9 cellular contexts compared by ENCODE assay signal in the genomic region with DNA sequence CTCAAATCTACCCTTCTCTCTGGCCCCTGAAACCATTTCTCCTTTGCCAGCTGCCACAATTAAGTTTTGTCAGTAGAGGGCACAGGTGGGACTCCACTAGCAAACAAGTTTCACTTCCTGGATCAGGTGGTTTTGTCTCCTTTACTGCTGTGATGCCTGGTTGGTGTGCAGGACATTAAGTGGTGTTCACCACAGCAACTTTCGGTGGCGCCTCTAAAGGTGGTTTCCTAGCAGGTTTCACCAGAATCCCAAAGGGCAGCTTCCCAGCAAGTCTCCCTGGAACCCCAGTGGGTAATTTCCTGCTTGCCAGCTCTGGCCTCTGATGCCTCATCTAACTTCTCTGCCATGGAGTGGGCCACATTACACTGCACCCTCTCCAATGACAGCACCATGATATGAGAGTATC. TPM values are rescaled to one million over a fixed set of nuclear protein-coding genes. Genes with fewer than 3 reads are reported as not detected.
DNase-seq lines count a peak whose midpoint lies in the region; ATAC-seq and TF ChIP-seq lines count a peak whose summit lies in the region.
"Had no signal": no experiment of that assay in that cellular context is flagged by ENCODE, and none has a peak within 500 bp of the region (broad histone marks: within the 10 kb centered on the region; RNA-seq: fewer than 3 reads in every experiment).

No MANE protein-coding gene starts in this region.

- H3K27me3 ChIP-seq in right lobe of liver (no peaks in the 10 kb centered on the region), vagina (no peaks in the 10 kb centered on the region), ovary (no peaks in the 10 kb centered on the region)

- ATAC-seq in GM19328 (IDR thresholded peaks at IDR 0.05; ENCODE audit: unreplicated experiment) (peak; percentile 97), HG03139 (IDR thresholded peaks at IDR 0.05; ENCODE audit: unreplicated experiment) (peak; percentile 98), right lobe of liver (peak; percentile 26 to 74 (median 46))

- H3K4me1 ChIP-seq in right lobe of liver (no peaks in the 10 kb centered on the region), vagina (no peaks in the 10 kb centered on the region), ovary (ENCODE audit: insufficient read depth) (no peaks in the 10 kb centered on the region)

- TF ChIP-seq POLR2A in right lobe of liver (IDR thresholded peaks at IDR 0.05) (no peak), vagina (IDR thresholded peaks at IDR 0.05) (no peak), ovary (IDR thresholded peaks at IDR 0.05) (no peak)

- H3K36me3 ChIP-seq in right lobe of liver: peaks cover 0 to 69% (median 24%) of the 10 kb centered on the region in 4 donors
- H3K36me3 ChIP-seq in vagina: peaks cover 0 to 73% of the 10 kb centered on the region in 2 donors
- no peaks in the 10 kb centered on the region for H3K36me3 ChIP-seq in ovary

- no peak for TF ChIP-seq EP300 in ovary (IDR thresholded peaks at IDR 0.05)

- TF ChIP-seq CTCF in right lobe of liver (IDR thresholded peaks at IDR 0.05) (peak in 3 of 4 donors; percentile 18 to 36 (median 24)), vagina (IDR thresholded peaks at IDR 0.05) (no peak), ovary (IDR thresholded peaks at IDR 0.05) (no peak)

- H3K27ac ChIP-seq in right lobe of liver: no peak overlapping the region
- H3K27ac ChIP-seq in vagina: no peak overlapping the region
- H3K27ac ChIP-seq in ovary: no peak overlapping the region
- H3K27ac ChIP-seq: thoracic aorta had no signal

- intact Hi-C loops in right lobe of liver (cut with DNase I): no loop called here
- intact Hi-C loops in vagina (cut with DNase I): no loop called here
- intact Hi-C loops in ovary (cut with DNase I): no loop called here

- H3K4me3 ChIP-seq in right lobe of liver: no peak overlapping the region
- no peak overlapping the region for H3K4me3 ChIP-seq in vagina
- H3K4me3 ChIP-seq in ovary: no peak overlapping the region
- H3K4me3 ChIP-seq: thoracic aorta had no signal

- 50% methylated on average over 2 of the region's 2 CpGs for WGBS in right lobe of liver (ENCODE audit: insufficient coverage, low coverage, low lambda C conversion rate, missing lambda C conversion rate)
- WGBS in ovary, 3 donors: 43 to 49% (median 46%) methylated on average over 2 of the region's 2 CpGs

- no peaks in the 10 kb centered on the region for H3K9me3 ChIP-seq in right lobe of liver
- no peaks in the 10 kb centered on the region for H3K9me3 ChIP-seq in vagina
- no peaks in the 10 kb centered on the region for H3K9me3 ChIP-seq in ovary
- H3K9me3 ChIP-seq: thoracic aorta had no signal

- DNase-seq in EH (ENCODE audit: low read depth): peak; percentile 4
- peak; percentile 48 for DNase-seq in SKM-1 treated with dmso at 0.1 percent for 144 hours (lab: John Stamatoyannopoulos, UW; ENCODE audit: unreplicated experiment)
- DNase-seq in right lobe of liver: no peak
- no peak for DNase-seq in vagina (ENCODE audit: extremely low spot score in 2 of 2)
- DNase-seq in ecto neural progenitor cell (ENCODE audit: low spot score): no peak
- no peak for DNase-seq in ovary

RNA-seq across cellular contexts. Expression of gene MED4, which starts 16.6 kb away (rescaled TPM):
- total RNA-seq in right lobe of liver (10 to 100 TPM; 15.1 to 22.5 (median 20.7) TPM), vagina (47.1 TPM), ovary (10 to 100 TPM; 23.3 to 50.7 (median 42.6) TPM)
- polyA plus RNA-seq in ovary: 10 to 100 TPM; 50.0 to 63.8 TPM

RNA-seq across cellular contexts. Expression of gene NUDT15, which starts 40.7 kb away (rescaled TPM):
- 1 to 10 TPM; 5.1 to 7.6 (median 6.3) TPM for total RNA-seq in right lobe of liver
- 9.3 TPM for total RNA-seq in vagina
- total RNA-seq in ovary: 10 to 100 TPM in 3 of 7 donors, 1 to 10 TPM in 4; 6.1 to 11.2 (median 9.7) TPM
- 10 to 100 TPM in 1 of 2 donors, 1 to 10 TPM in 1; 9.7 to 11.4 TPM for polyA plus RNA-seq in ovary

Comparison
In these comparisons a context has a peak if more than half of its experiments do, and no peak if none do; other contexts are left out.
1. DNase-seq: peak in EH (single experiment) and SKM-1 treated with dmso at 0.1 percent for 144 hours (single experiment); none in right lobe of liver (0 of 3), vagina (0 of 2), ecto neural progenitor cell (single experiment) and ovary (0 of 5).
2. ATAC-seq: peak in every context shown above with its lines; median percentile 98 in HG03139; 97 in GM19328; 46 in right lobe of liver.
3. CTCF ChIP-seq: peak in right lobe of liver (3 of 4); none in vagina (0 of 3) and ovary (0 of 3).